ENCODE assay signal across 28 cellular contexts in genomic region chr4:3344596-3344995, GRCh38.
"Had no signal": no experiment of that assay in that cellular context is flagged by ENCODE, and none has a peak within 500 bp of the region (broad histone marks: within the 10 kb centered on the region; RNA-seq: fewer than 3 reads in every experiment).

No MANE protein-coding gene starts in this region.

- H3K9me3 Mint-ChIP-seq: activated CD8-positive, alpha-beta T cell treated with anti-CD3 and anti-CD28 coated beads for 36 hours; activated naive CD4-positive, alpha-beta T cell treated with anti-CD3 and anti-CD28 coated beads for 36 hours; activated naive CD8-positive, alpha-beta T cell treated with anti-CD3 and anti-CD28 coated beads for 36 hours; activated T-helper 1 cell treated with anti-CD3 and anti-CD28 coated beads, Interleukin-12 subunit alpha, Interleukin-12 subunit beta, Interleukin-2, Interleukin-4 antibody, amounts not matched to agents 30 ng/mL and 10 ng/mL and 1 ng/mL, durations not matched to agents 14 hours and 24 hours and 36 hours; effector memory CD8-positive, alpha-beta T cell; stimulated activated effector memory CD8-positive, alpha-beta T cell treated with anti-CD3 and anti-CD28 coated beads, Interleukin-12 subunit alpha, Interleukin-12 subunit beta, amount 100 ng/mL, for 72 hours; stimulated activated naive CD8-positive, alpha-beta T cell treated with anti-CD3 and anti-CD28 coated beads, Interleukin-15, Interleukin-2, amounts not matched to agents 100 ng/mL and 50 ng/mL, for 24 hours; type B pancreatic cell had no signal

- ATAC-seq: activated CD8-positive, alpha-beta T cell treated with anti-CD3 and anti-CD28 coated beads for 36 hours; body of pancreas; effector memory CD8-positive, alpha-beta T cell; gastroesophageal sphincter; left cardiac atrium; naive thymus-derived CD8-positive, alpha-beta T cell; stimulated activated effector memory CD8-positive, alpha-beta T cell treated with anti-CD3 and anti-CD28 coated beads, Interleukin-12 subunit alpha, Interleukin-12 subunit beta, amount 100 ng/mL, for 72 hours had no signal

- DNase-seq: activated CD4-positive, alpha-beta T cell treated with anti-CD3 and anti-CD28 coated beads, Interleukin-2, amount 50 U/mL, for 1 hour; activated CD4-positive, CD25-positive, alpha-beta regulatory T cell treated with anti-CD3 and anti-CD28 coated beads, Interleukin-2, amount 50 U/mL, for 72 hours; activated CD8-positive, alpha-beta T cell treated with anti-CD3 and anti-CD28 coated beads for 36 hours; activated effector memory CD4-positive, alpha-beta T cell treated with anti-CD3 and anti-CD28 coated beads, Interleukin-2, amount 50 U/mL, for 16 hours; activated naive CD4-positive, alpha-beta T cell treated with anti-CD3 and anti-CD28 coated beads for 36 hours; activated naive CD8-positive, alpha-beta T cell treated with anti-CD3 and anti-CD28 coated beads for 36 hours; activated T-cell treated with anti-CD3 and anti-CD28 coated beads, Interleukin-2, amount 50 U/mL, for 1 hour; aorta; body of pancreas; cortex of kidney; effector memory CD8-positive, alpha-beta T cell; erythroblast; hippocampal formation; left cardiac atrium; naive thymus-derived CD8-positive, alpha-beta T cell; sigmoid colon; small intestine; stimulated activated CD4-positive, alpha-beta T cell treated with anti-CD3 and anti-CD28 coated beads, Interleukin-4, amount 100 ng/mL, for 24 hours; T1000 had no signal

- FAIRE-seq: keratinocyte, small intestine had no signal

- H3K36me3 Mint-ChIP-seq: activated naive CD8-positive, alpha-beta T cell treated with anti-CD3 and anti-CD28 coated beads for 36 hours; naive thymus-derived CD8-positive, alpha-beta T cell; type B pancreatic cell had no signal

- H3K36me3 ChIP-seq: thoracic aorta had no signal

- H3K27ac ChIP-seq: adrenal gland, body of pancreas, cardiac muscle cell, gastroesophageal sphincter, sigmoid colon, thoracic aorta had no signal

- H3K4me3 ChIP-seq: adrenal gland, body of pancreas, cardiac muscle cell, gastroesophageal sphincter, sigmoid colon, thoracic aorta had no signal

- H3K27ac Mint-ChIP-seq: activated CD8-positive, alpha-beta T cell treated with anti-CD3 and anti-CD28 coated beads for 36 hours; activated naive CD4-positive, alpha-beta T cell treated with anti-CD3 and anti-CD28 coated beads for 36 hours; activated naive CD8-positive, alpha-beta T cell treated with anti-CD3 and anti-CD28 coated beads for 36 hours; activated T-helper 1 cell treated with anti-CD3 and anti-CD28 coated beads, Interleukin-12 subunit alpha, Interleukin-12 subunit beta, Interleukin-2, Interleukin-4 antibody, amounts not matched to agents 30 ng/mL and 10 ng/mL and 1 ng/mL, durations not matched to agents 14 hours and 24 hours and 36 hours; effector memory CD8-positive, alpha-beta T cell; stimulated activated effector memory CD8-positive, alpha-beta T cell treated with anti-CD3 and anti-CD28 coated beads, Interleukin-12 subunit alpha, Interleukin-12 subunit beta, amount 100 ng/mL, for 72 hours; stimulated activated naive CD8-positive, alpha-beta T cell treated with anti-CD3 and anti-CD28 coated beads, Interleukin-15, Interleukin-2, amounts not matched to agents 100 ng/mL and 50 ng/mL, for 24 hours; type B pancreatic cell had no signal

- H3K9me3 ChIP-seq: adrenal gland, body of pancreas, gastroesophageal sphincter, sigmoid colon, thoracic aorta had no signal

- H3K4me3 Mint-ChIP-seq: activated CD8-positive, alpha-beta T cell treated with anti-CD3 and anti-CD28 coated beads for 36 hours; activated naive CD4-positive, alpha-beta T cell treated with anti-CD3 and anti-CD28 coated beads for 36 hours; activated naive CD8-positive, alpha-beta T cell treated with anti-CD3 and anti-CD28 coated beads for 36 hours; activated T-helper 1 cell treated with anti-CD3 and anti-CD28 coated beads, Interleukin-12 subunit alpha, Interleukin-12 subunit beta, Interleukin-2, Interleukin-4 antibody, amounts not matched to agents 30 ng/mL and 10 ng/mL and 1 ng/mL, durations not matched to agents 14 hours and 24 hours and 36 hours; effector memory CD8-positive, alpha-beta T cell; naive thymus-derived CD8-positive, alpha-beta T cell; stimulated activated effector memory CD8-positive, alpha-beta T cell treated with anti-CD3 and anti-CD28 coated beads, Interleukin-12 subunit alpha, Interleukin-12 subunit beta, amount 100 ng/mL, for 72 hours; stimulated activated naive CD8-positive, alpha-beta T cell treated with anti-CD3 and anti-CD28 coated beads, Interleukin-15, Interleukin-2, amounts not matched to agents 100 ng/mL and 50 ng/mL, for 24 hours; type B pancreatic cell had no signal

- H3K27me3 ChIP-seq: adrenal gland, body of pancreas, cardiac muscle cell, gastroesophageal sphincter, sigmoid colon had no signal

- H3K27me3 Mint-ChIP-seq: activated CD8-positive, alpha-beta T cell treated with anti-CD3 and anti-CD28 coated beads for 36 hours; effector memory CD8-positive, alpha-beta T cell; stimulated activated naive CD8-positive, alpha-beta T cell treated with anti-CD3 and anti-CD28 coated beads, Interleukin-15, Interleukin-2, amounts not matched to agents 100 ng/mL and 50 ng/mL, for 24 hours; type B pancreatic cell had no signal
